ENCODE assay signal across 11 cellular contexts in genomic region chr11:74019860-74020259, GRCh38. TPM values are rescaled to one million over a fixed set of nuclear protein-coding genes. Genes with fewer than 3 reads are reported as not detected.
DNase-seq lines count a peak whose midpoint lies in the region; ATAC-seq and TF ChIP-seq lines count a peak whose summit lies in the region.
"Had no signal": no experiment of that assay in that cellular context is flagged by ENCODE, and none has a peak within 500 bp of the region (broad histone marks: within the 10 kb centered on the region; RNA-seq: fewer than 3 reads in every experiment).

No MANE protein-coding gene starts in this region.

- ATAC-seq in GM19452 (IDR thresholded peaks at IDR 0.05; ENCODE audit: unreplicated experiment) (peak; percentile 7), HG02763 (IDR thresholded peaks at IDR 0.05; ENCODE audit: unreplicated experiment) (no peak)

- H3K9me3 Mint-ChIP-seq in activated CD4-positive, alpha-beta memory T cell treated with anti-CD3 and anti-CD28 coated beads, Interleukin-2, amount 10 ng/mL, durations not matched to agents 7 days and 5 days = no peaks in the 10 kb centered on the region
- H3K9me3 Mint-ChIP-seq in activated T-helper 1 cell treated with anti-CD3 and anti-CD28 coated beads, Interleukin-12 subunit alpha, Interleukin-12 subunit beta, Interleukin-2, Interleukin-4 antibody, amounts not matched to agents 30 ng/mL and 10 ng/mL and 1 ng/mL, durations not matched to agents 14 hours and 24 hours and 36 hours = no peaks in the 10 kb centered on the region

- peaks cover 50% of the 10 kb centered on the region for H3K4me1 Mint-ChIP-seq in activated CD4-positive, alpha-beta memory T cell treated with anti-CD3 and anti-CD28 coated beads, Interleukin-2, amount 10 ng/mL, durations not matched to agents 7 days and 5 days
- H3K4me1 Mint-ChIP-seq in activated T-helper 1 cell treated with anti-CD3 and anti-CD28 coated beads, Interleukin-12 subunit alpha, Interleukin-12 subunit beta, Interleukin-2, Interleukin-4 antibody, amounts not matched to agents 30 ng/mL and 10 ng/mL and 1 ng/mL, durations not matched to agents 14 hours and 24 hours and 36 hours (ENCODE audit: low read depth) = peaks cover 55% of the 10 kb centered on the region

- TF ChIP-seq CTCF in fibroblast of mammary gland (conservative IDR thresholded peaks at IDR 0.05; ENCODE audit: control insufficient read depth, insufficient read depth, low read depth, low read length) = no peak

- H3K4me3 ChIP-seq in fibroblast of mammary gland (ENCODE audit: control insufficient read depth, low read depth, low read length) = no peak overlapping the region
- H3K4me3 ChIP-seq: tibial artery had no signal

- intact Hi-C loops in activated T-helper 1 cell treated with anti-CD3 and anti-CD28 coated beads, Interleukin-12 subunit alpha, Interleukin-12 subunit beta, Interleukin-2, Interleukin-4 antibody, amounts not matched to agents 30 ng/mL and 10 ng/mL and 1 ng/mL, durations not matched to agents 14 hours and 24 hours and 36 hours (cut with micrococcal nuclease) = loop anchor here (1.0 to 5.0 kb wide), 7 partner anchors 9 to 67 kb away; no protein-coding TSS in a partner anchor

- CTCF ChIA-PET in activated CD4-positive, alpha-beta memory T cell treated with anti-CD3 and anti-CD28 coated beads, Interleukin-2, amount 10 ng/mL, durations not matched to agents 7 days and 5 days (lab: Charles Lee) = interaction anchor here (1.0 to 1.6 kb wide), 2 partner anchors 36 to 40 kb away, joined by 3 to 4 read pairs; no protein-coding TSS in a partner anchor

- peaks cover 51% of the 10 kb centered on the region for H3K36me3 Mint-ChIP-seq in activated CD4-positive, alpha-beta memory T cell treated with anti-CD3 and anti-CD28 coated beads, Interleukin-2, amount 10 ng/mL, durations not matched to agents 7 days and 5 days (ENCODE audit: low read depth)
- H3K36me3 Mint-ChIP-seq in activated T-helper 1 cell treated with anti-CD3 and anti-CD28 coated beads, Interleukin-12 subunit alpha, Interleukin-12 subunit beta, Interleukin-2, Interleukin-4 antibody, amounts not matched to agents 30 ng/mL and 10 ng/mL and 1 ng/mL, durations not matched to agents 14 hours and 24 hours and 36 hours (ENCODE audit: low read depth) = peaks cover 38% of the 10 kb centered on the region

- peak; percentile 46 for DNase-seq in activated CD4-positive, alpha-beta memory T cell treated with anti-CD3 and anti-CD28 coated beads, Interleukin-2, amount 10 ng/mL, durations not matched to agents 7 days and 5 days
- DNase-seq in fibroblast of mammary gland (ENCODE audit: low read depth) (peak; percentile 37), erythroblast (lab: John Stamatoyannopoulos, UW) (no peak), NCI-H1694 (lab: John Stamatoyannopoulos, UW) (no peak)
- peak in 2 of 3 experiments; percentile 21 to 22 for DNase-seq in stimulated activated CD4-positive, alpha-beta T cell treated with anti-CD3 and anti-CD28 coated beads, TNF-alpha, amount 100 ng/mL, for 4 hours (ENCODE audit: low read depth in 3 of 3)
- no peak for DNase-seq in activated T-helper 1 cell treated with anti-CD3 and anti-CD28 coated beads, Interleukin-12 subunit alpha, Interleukin-12 subunit beta, Interleukin-2, Interleukin-4 antibody, amounts not matched to agents 30 ng/mL and 10 ng/mL and 1 ng/mL, durations not matched to agents 14 hours and 24 hours and 36 hours (ENCODE audit: low spot score)
- DNase-seq: amygdala, NCI-H774, tibial artery had no signal

- H3K27me3 Mint-ChIP-seq in activated CD4-positive, alpha-beta memory T cell treated with anti-CD3 and anti-CD28 coated beads, Interleukin-2, amount 10 ng/mL, durations not matched to agents 7 days and 5 days = no peaks in the 10 kb centered on the region
- no peaks in the 10 kb centered on the region for H3K27me3 Mint-ChIP-seq in activated T-helper 1 cell treated with anti-CD3 and anti-CD28 coated beads, Interleukin-12 subunit alpha, Interleukin-12 subunit beta, Interleukin-2, Interleukin-4 antibody, amounts not matched to agents 30 ng/mL and 10 ng/mL and 1 ng/mL, durations not matched to agents 14 hours and 24 hours and 36 hours (ENCODE audit: insufficient read depth)

- no peak for TF ChIP-seq POLR2A in erythroblast (IDR thresholded peaks at IDR 0.05; ENCODE audit: low read length)

- no peak overlapping the region for H3K27ac Mint-ChIP-seq in activated CD4-positive, alpha-beta memory T cell treated with anti-CD3 and anti-CD28 coated beads, Interleukin-2, amount 10 ng/mL, durations not matched to agents 7 days and 5 days
- no peak overlapping the region for H3K27ac Mint-ChIP-seq in activated T-helper 1 cell treated with anti-CD3 and anti-CD28 coated beads, Interleukin-12 subunit alpha, Interleukin-12 subunit beta, Interleukin-2, Interleukin-4 antibody, amounts not matched to agents 30 ng/mL and 10 ng/mL and 1 ng/mL, durations not matched to agents 14 hours and 24 hours and 36 hours

- H3K4me3 Mint-ChIP-seq in activated CD4-positive, alpha-beta memory T cell treated with anti-CD3 and anti-CD28 coated beads, Interleukin-2, amount 10 ng/mL, durations not matched to agents 7 days and 5 days = no peak overlapping the region
- H3K4me3 Mint-ChIP-seq in activated T-helper 1 cell treated with anti-CD3 and anti-CD28 coated beads, Interleukin-12 subunit alpha, Interleukin-12 subunit beta, Interleukin-2, Interleukin-4 antibody, amounts not matched to agents 30 ng/mL and 10 ng/mL and 1 ng/mL, durations not matched to agents 14 hours and 24 hours and 36 hours = no peak overlapping the region

- POLR2A ChIA-PET in activated CD4-positive, alpha-beta memory T cell treated with anti-CD3 and anti-CD28 coated beads, Interleukin-2, amount 10 ng/mL, durations not matched to agents 7 days and 5 days (lab: Charles Lee) = interaction anchor here (2.2 to 2.9 kb wide), 3 partner anchors 9 to 38 kb away, joined by 11 to 22 read pairs (median 11); partner anchors contain the start of gene UCP2

RNA-seq across cellular contexts. Expression of gene UCP3, which starts 11.0 kb away (rescaled TPM):
- 1 to 10 TPM; 1.8 to 2.4 TPM for total RNA-seq in activated CD4-positive, alpha-beta memory T cell treated with anti-CD3 and anti-CD28 coated beads, Interleukin-2, amount 10 ng/mL, durations not matched to agents 7 days and 5 days
- 4.1 and 4.8 TPM in 2 replicates for total RNA-seq in activated T-helper 1 cell treated with anti-CD3 and anti-CD28 coated beads, Interleukin-12 subunit alpha, Interleukin-12 subunit beta, Interleukin-2, Interleukin-4 antibody, amounts not matched to agents 30 ng/mL and 10 ng/mL and 1 ng/mL, durations not matched to agents 14 hours and 24 hours and 36 hours

RNA-seq across cellular contexts. Expression of gene UCP2, which starts 37.2 kb away (rescaled TPM):
- total RNA-seq in activated CD4-positive, alpha-beta memory T cell treated with anti-CD3 and anti-CD28 coated beads, Interleukin-2, amount 10 ng/mL, durations not matched to agents 7 days and 5 days = 100 to 1,000 TPM; 400 to 407 TPM
- total RNA-seq in activated T-helper 1 cell treated with anti-CD3 and anti-CD28 coated beads, Interleukin-12 subunit alpha, Interleukin-12 subunit beta, Interleukin-2, Interleukin-4 antibody, amounts not matched to agents 30 ng/mL and 10 ng/mL and 1 ng/mL, durations not matched to agents 14 hours and 24 hours and 36 hours = 821 and 858 TPM in 2 replicates

Comparison
In these comparisons a context has a peak if more than half of its experiments do, and no peak if none do; other contexts are left out.
1. DNase-seq: peak in activated CD4-positive, alpha-beta memory T cell treated with anti-CD3 and anti-CD28 coated beads, Interleukin-2, amount 10 ng/mL, durations not matched to agents 7 days and 5 days (single experiment), fibroblast of mammary gland (single experiment) and stimulated activated CD4-positive, alpha-beta T cell treated with anti-CD3 and anti-CD28 coated beads, TNF-alpha, amount 100 ng/mL, for 4 hours (2 of 3); none in activated T-helper 1 cell treated with anti-CD3 and anti-CD28 coated beads, Interleukin-12 subunit alpha, Interleukin-12 subunit beta, Interleukin-2, Interleukin-4 antibody, amounts not matched to agents 30 ng/mL and 10 ng/mL and 1 ng/mL, durations not matched to agents 14 hours and 24 hours and 36 hours (single experiment), erythroblast (0 of 2) and NCI-H1694 (single experiment).